25 cellular contexts compared by ENCODE assay signal in genomic region chr12:132199526-132200319, GRCh38.
"Had no signal": no experiment of that assay in that cellular context is flagged by ENCODE, and none has a peak within 500 bp of the region (broad histone marks: within the 10 kb centered on the region; RNA-seq: fewer than 3 reads in every experiment).

No MANE protein-coding gene starts in this region.

- DNase-seq: islet precursor cell; left ventricle myocardium inferior; naive thymus-derived CD4-positive, alpha-beta T cell; retina; stimulated activated CD4-positive, alpha-beta T cell treated with anti-CD3 and anti-CD28 coated beads, Interleukin-12 subunit alpha, Interleukin-12 subunit beta, amount 100 ng/mL, for 4 hours; stimulated activated CD4-positive, alpha-beta T cell treated with anti-CD3 and anti-CD28 coated beads, Interleukin-15, amount 100 ng/mL, for 24 hours; stimulated activated CD4-positive, alpha-beta T cell treated with anti-CD3 and anti-CD28 coated beads, Interleukin-2, amount 100 ng/mL, for 24 hours; stimulated activated CD4-positive, alpha-beta T cell treated with anti-CD3 and anti-CD28 coated beads, Interleukin-4, amount 100 ng/mL, for 1 hour; stimulated activated naive B cell treated with anti-CD40 and anti-IgM and Interleukin-4, amounts not matched to agents 10 μg/mL and 1 μg/mL and 100 μg/mL, for 72 hours; stimulated activated naive CD8-positive, alpha-beta T cell treated with anti-CD3 and anti-CD28 coated beads, Interleukin-15, Interleukin-2, amounts not matched to agents 100 U/mL and 50 U/mL, for 24 hours; stomach; tibial artery; uterus had no signal

- H3K4me3 Mint-ChIP-seq: memory B cell; naive thymus-derived CD4-positive, alpha-beta T cell; natural killer cell treated with Interleukin-12 subunit alpha and Interleukin-12 subunit beta and Interleukin-15 and Interleukin-18, amount 100 ng/mL, for 72 hours; stimulated activated naive B cell treated with anti-CD40 and anti-IgM and Interleukin-4, amounts not matched to agents 10 μg/mL and 1 μg/mL and 100 μg/mL, for 72 hours; type B pancreatic cell had no signal

- ATAC-seq: heart left ventricle; naive thymus-derived CD4-positive, alpha-beta T cell; natural killer cell treated with Interleukin-12 subunit alpha and Interleukin-12 subunit beta and Interleukin-15 and Interleukin-18, amount 100 ng/mL, for 72 hours; pancreas; right cardiac atrium; sciatic nerve; stimulated activated naive B cell treated with anti-CD40 and anti-IgM and Interleukin-4, amounts not matched to agents 10 μg/mL and 1 μg/mL and 100 μg/mL, for 72 hours; stimulated activated naive CD8-positive, alpha-beta T cell treated with anti-CD3 and anti-CD28 coated beads, Interleukin-15, Interleukin-2, amounts not matched to agents 100 U/mL and 50 U/mL, for 24 hours had no signal

- H3K9me3 Mint-ChIP-seq: memory B cell; naive thymus-derived CD4-positive, alpha-beta T cell; natural killer cell treated with Interleukin-12 subunit alpha and Interleukin-12 subunit beta and Interleukin-15 and Interleukin-18, amount 100 ng/mL, for 72 hours; stimulated activated naive B cell treated with anti-CD40 and anti-IgM and Interleukin-4, amounts not matched to agents 10 μg/mL and 1 μg/mL and 100 μg/mL, for 72 hours; type B pancreatic cell had no signal

- H3K4me3 ChIP-seq: heart left ventricle, hepatocyte, left ventricle myocardium inferior, lung, pancreas, prostate gland, skin epidermis, stomach, thoracic aorta, tibial artery, uterus had no signal

- H3K4me1 ChIP-seq: heart left ventricle, left ventricle myocardium inferior, pancreas, prostate gland had no signal

- H3K27ac Mint-ChIP-seq: memory B cell; natural killer cell treated with Interleukin-12 subunit alpha and Interleukin-12 subunit beta and Interleukin-15 and Interleukin-18, amount 100 ng/mL, for 72 hours; stimulated activated naive B cell treated with anti-CD40 and anti-IgM and Interleukin-4, amounts not matched to agents 10 μg/mL and 1 μg/mL and 100 μg/mL, for 72 hours; type B pancreatic cell had no signal

- H3K36me3 ChIP-seq: heart left ventricle, left ventricle myocardium inferior, pancreas, prostate gland, thoracic aorta, tibial artery, uterus had no signal

- H3K4me1 Mint-ChIP-seq: memory B cell had no signal

- H3K36me3 Mint-ChIP-seq: memory B cell; naive thymus-derived CD4-positive, alpha-beta T cell; natural killer cell treated with Interleukin-12 subunit alpha and Interleukin-12 subunit beta and Interleukin-15 and Interleukin-18, amount 100 ng/mL, for 72 hours; stimulated activated naive B cell treated with anti-CD40 and anti-IgM and Interleukin-4, amounts not matched to agents 10 μg/mL and 1 μg/mL and 100 μg/mL, for 72 hours; type B pancreatic cell had no signal

- H3K27ac ChIP-seq: heart left ventricle, hepatocyte, left ventricle myocardium inferior, pancreas, prostate gland, skin epidermis, stomach, thoracic aorta, tibial artery, uterus had no signal

- H3K9me3 ChIP-seq: heart left ventricle, left ventricle myocardium inferior, pancreas, prostate gland, stomach, thoracic aorta, tibial artery, uterus had no signal
